ENCODE assay signal across 19 cellular contexts in genomic region chr6:166651408-166651807, GRCh38. TPM values are rescaled to one million over a fixed set of nuclear protein-coding genes. Genes with fewer than 3 reads are reported as not detected.
DNase-seq lines count a peak whose midpoint lies in the region; TF ChIP-seq lines count a peak whose summit lies in the region.
"Had no signal": no experiment of that assay in that cellular context is flagged by ENCODE, and none has a peak within 500 bp of the region (broad histone marks: within the 10 kb centered on the region; RNA-seq: fewer than 3 reads in every experiment).

No MANE protein-coding gene starts in this region.

- no peak overlapping the region for H2BK15ac ChIP-seq in neuronal stem cell (ENCODE audit: low read length)

- no peak overlapping the region for H2BK5ac ChIP-seq in trophoblast cell (ENCODE audit: low read depth, low read length, poor library complexity)
- no peak overlapping the region for H2BK5ac ChIP-seq in neuronal stem cell (ENCODE audit: low read length)

- no peak for TF ChIP-seq EP300 in ovary (IDR thresholded peaks at IDR 0.05)

- H3K27ac ChIP-seq in cingulate gyrus (ENCODE audit: low read depth, low read length) (peak overlapping the region; percentile 44), trophoblast cell (ENCODE audit: low read depth, low read length) (no peak overlapping the region), ovary (no peak overlapping the region), neuronal stem cell (replicated peaks; ENCODE audit: low read length) (no peak overlapping the region)
- H3K27ac ChIP-seq: 22Rv1, A549 had no signal

- H3K4me2 ChIP-seq in trophoblast cell (ENCODE audit: low read length) (no peak overlapping the region), neuronal stem cell (ENCODE audit: insufficient read depth, low read length, poor library complexity, severe bottlenecking) (no peak overlapping the region)
- H3K4me2 ChIP-seq: A549 had no signal

- no peak overlapping the region for H3K18ac ChIP-seq in trophoblast cell (ENCODE audit: low read length)
- no peak overlapping the region for H3K18ac ChIP-seq in neuronal stem cell (ENCODE audit: low read length)

- H2AK5ac ChIP-seq in trophoblast cell (ENCODE audit: low read length) (no peak overlapping the region), neuronal stem cell (ENCODE audit: low read depth, low read length) (no peak overlapping the region)

- H4K91ac ChIP-seq in trophoblast cell (ENCODE audit: low read depth, low read length) (no peak overlapping the region), neuronal stem cell (ENCODE audit: low read depth, low read length, poor library complexity) (no peak overlapping the region)

- H4K8ac ChIP-seq in trophoblast cell (ENCODE audit: low read depth, low read length) (no peak overlapping the region), neuronal stem cell (ENCODE audit: low read depth, low read length) (no peak overlapping the region)

- DNase-seq in NCI-H82 (lab: John Stamatoyannopoulos, UW) = peak; percentile 39
- no peak for DNase-seq in NCI-H82 treated with DMSO at 0.1 percent for 48 hours (lab: John Stamatoyannopoulos, UW; ENCODE audit: unreplicated experiment)
- peak; percentile 7 to 62 for DNase-seq in trophoblast cell
- no peak for DNase-seq in T-helper 9 cell
- DNase-seq in ovary = no peak
- no peak for DNase-seq in neuronal stem cell (ENCODE audit: low spot score)
- DNase-seq: C1 segment of cervical spinal cord; CD4-positive, CD25-positive, alpha-beta regulatory T cell; CD8-positive, alpha-beta memory T cell; COR-L47; DMS 273 treated with DMSO at 0.1 percent for 48 hours; DMS53; DND-41; EL had no signal

- no CpG with 5 or more reads among the region's 8 CpGs for WGBS in trophoblast cell (ENCODE audit: extremely low coverage, insufficient coverage, insufficient read length)
- 82 to 86% (median 86%) methylated on average over 8 of the region's 8 CpGs for WGBS in ovary, 3 donors
- WGBS in neuronal stem cell (ENCODE audit: extremely low coverage in 2 of 2, insufficient read length in 2 of 2, insufficient replicate concordance in 1 of 2), 2 donors = no CpG with 5 or more reads among the region's 8 CpGs

- H3K4me1 ChIP-seq in trophoblast cell (ENCODE audit: control insufficient read depth in 1 of 2, insufficient read depth in 2 of 2, low read length in 2 of 2) (no peaks in the 10 kb centered on the region), ovary (ENCODE audit: insufficient read depth) (peaks cover 3% of the 10 kb centered on the region), neuronal stem cell (ENCODE audit: control insufficient read depth in 2 of 2, insufficient read depth in 1 of 2, low read depth in 1 of 2, low read length in 2 of 2) (peaks cover 4 to 17% of the 10 kb centered on the region in 2 donors)
- H3K4me1 ChIP-seq: A549, HAP-1 had no signal

- no peaks in the 10 kb centered on the region for H3K79me1 ChIP-seq in trophoblast cell (ENCODE audit: low read length)
- H3K79me1 ChIP-seq in neuronal stem cell (ENCODE audit: low read depth, low read length) = no peaks in the 10 kb centered on the region

- H3K79me2 ChIP-seq in trophoblast cell (ENCODE audit: control insufficient read depth, insufficient read depth, low read length, poor library complexity) = no peaks in the 10 kb centered on the region

- H3K14ac ChIP-seq in trophoblast cell (ENCODE audit: low read length) (no peak overlapping the region), neuronal stem cell (ENCODE audit: low read length) (no peak overlapping the region)

- no peak for TF ChIP-seq CTCF in ovary (IDR thresholded peaks at IDR 0.05)

- H4K12ac ChIP-seq in trophoblast cell (ENCODE audit: low read depth, low read length) = no peak overlapping the region

- H2BK120ac ChIP-seq in trophoblast cell (ENCODE audit: insufficient read depth, low read length, poor library complexity) = no peak overlapping the region
- H2BK120ac ChIP-seq in neuronal stem cell (ENCODE audit: low read depth, low read length) = no peak overlapping the region

- H3K23ac ChIP-seq in trophoblast cell (ENCODE audit: low read length) (no peak overlapping the region), neuronal stem cell (ENCODE audit: low read depth, low read length, poor library complexity) (no peak overlapping the region)

- H2BK12ac ChIP-seq in trophoblast cell (ENCODE audit: low read length) (no peak overlapping the region), neuronal stem cell (ENCODE audit: low read length) (no peak overlapping the region)

- H2AFZ ChIP-seq in trophoblast cell (ENCODE audit: insufficient read depth, low read length, poor library complexity) (no peak overlapping the region), neuronal stem cell (ENCODE audit: low read length) (no peak overlapping the region)

- TF ChIP-seq POLR2A in ovary (IDR thresholded peaks at IDR 0.05) = no peak

- no peak overlapping the region for H3K9ac ChIP-seq in trophoblast cell (ENCODE audit: low read length)
- H3K9ac ChIP-seq in neuronal stem cell (ENCODE audit: low read depth, low read length, poor library complexity) = no peak overlapping the region

- H3K36me3 ChIP-seq in trophoblast cell (ENCODE audit: control insufficient read depth in 1 of 2, insufficient read depth in 2 of 2, low read length in 2 of 2) (no peaks in the 10 kb centered on the region), ovary (no peaks in the 10 kb centered on the region), neuronal stem cell (replicated peaks in 1 of 2; ENCODE audit: control insufficient read depth in 2 of 2, insufficient read depth in 2 of 2, low read length in 2 of 2) (no peaks in the 10 kb centered on the region)
- H3K36me3 ChIP-seq: HAP-1 had no signal

- H3K27me3 ChIP-seq in trophoblast cell (ENCODE audit: insufficient read depth, low read length) = peaks cover 7% of the 10 kb centered on the region
- no peaks in the 10 kb centered on the region for H3K27me3 ChIP-seq in ovary
- peaks cover 0 to 11% (median 0%) of the 10 kb centered on the region in 3 experiments for H3K27me3 ChIP-seq in neuronal stem cell (ENCODE audit: control insufficient read depth in 3 of 3, insufficient read depth in 3 of 3, low read depth in 1 of 3, low read length in 3 of 3)

- H3K4ac ChIP-seq in trophoblast cell (ENCODE audit: low read depth, low read length) (no peak overlapping the region), neuronal stem cell (ENCODE audit: low read length) (no peak overlapping the region)

- H3K4me3 ChIP-seq in trophoblast cell (ENCODE audit: low read depth, low read length) (no peak overlapping the region), ovary (no peak overlapping the region), neuronal stem cell (ENCODE audit: low read length in 2 of 2) (no peak overlapping the region)
- H3K4me3 ChIP-seq: A549, GM12878, HAP-1 had no signal

- intact Hi-C loops in ovary (cut with DNase I) = no loop called here

- H3K9me3 ChIP-seq in trophoblast cell (ENCODE audit: insufficient read depth, low read depth, low read length) = peaks cover 12% of the 10 kb centered on the region
- H3K9me3 ChIP-seq in ovary = no peaks in the 10 kb centered on the region
- H3K9me3 ChIP-seq in neuronal stem cell (replicated peaks in 1 of 2; ENCODE audit: control insufficient read depth in 2 of 2, insufficient read depth in 1 of 2, low read depth in 1 of 2, low read length in 2 of 2) = peaks cover 0 to 3% of the 10 kb centered on the region in 2 donors
- H3K9me3 ChIP-seq: A549, HAP-1 had no signal

RNA-seq across cellular contexts. Expression of gene RPS6KA2, which starts 24.4 kb away (rescaled TPM):
- polyA plus RNA-seq in trophoblast cell (2013) = 14.3 and 15.4 TPM in 2 replicates
- total RNA-seq in ovary = 10 to 100 TPM; 25.2 to 75.5 (median 49.9) TPM
- polyA plus RNA-seq in ovary = 10 to 100 TPM; 24.4 to 48.1 TPM
- polyA plus RNA-seq in neuronal stem cell (2013, experiment 1 of 2) = 12.6 TPM
- polyA plus RNA-seq in neuronal stem cell (2013, experiment 2 of 2) = 13.2 TPM

Comparison
In these comparisons a context has a peak if more than half of its experiments do, and no peak if none do; other contexts are left out.
1. DNase-seq: peak in NCI-H82 (single experiment) and trophoblast cell (2 of 2); none in NCI-H82 treated with DMSO at 0.1 percent for 48 hours (single experiment), T-helper 9 cell (single experiment), ovary (0 of 5) and neuronal stem cell (single experiment).